ENCODE assay signal across 10 cellular contexts in genomic region chr2:55102056-55102812, GRCh38. TPM values are rescaled to one million over a fixed set of nuclear protein-coding genes. Genes with fewer than 3 reads are reported as not detected.
A peak's percentile ranks its signal among the peaks of the same experiment; 100 is the strongest.
DNase-seq lines count a peak whose midpoint lies in the region; ATAC-seq, FAIRE-seq and TF ChIP-seq lines count a peak whose summit lies in the region.
"Had no signal": no experiment of that assay in that cellular context is flagged by ENCODE, and none has a peak within 500 bp of the region (broad histone marks: within the 10 kb centered on the region; RNA-seq: fewer than 3 reads in every experiment).

No MANE protein-coding gene starts in this region.

- in situ Hi-C loops in GM23248 (cut with MboI): no loop called here

- H4K20me1 ChIP-seq in GM23248 (ENCODE audit: insufficient read depth) (no peaks in the 10 kb centered on the region), SK-N-SH (ENCODE audit: insufficient read depth) (no peaks in the 10 kb centered on the region)

- H3K9ac ChIP-seq in GM23248: peak overlapping the region; percentile 73
- peak overlapping the region; percentile 57; the same call in 1 of the 2 replicates for H3K9ac ChIP-seq in SK-N-SH

- TF ChIP-seq CTCF in SK-N-SH (IDR thresholded peaks at IDR 0.05) (no peak), fibroblast of villous mesenchyme (IDR thresholded peaks at IDR 0.05; ENCODE audit: insufficient read depth, low read depth, low read length) (no peak)

- WGBS in GM23248 (ENCODE audit: low coverage in 1 of 2, low lambda C conversion rate in 2 of 2, missing lambda C conversion rate in 2 of 2), 2 experiments: 24 to 31% methylated on average over 4 of the region's 4 CpGs
- WGBS in SK-N-SH (ENCODE audit: low lambda C conversion rate): 47% methylated on average over 4 of the region's 4 CpGs
- 77 to 88% (median 79%) methylated on average over 4 of the region's 4 CpGs for WGBS in small intestine, 3 donors

- no peak for ATAC-seq in HG03039 (IDR thresholded peaks at IDR 0.05; ENCODE audit: unreplicated experiment)
- ATAC-seq: activated CD8-positive, alpha-beta T cell treated with anti-CD3 and anti-CD28 coated beads for 36 hours had no signal

- CTCF ChIA-PET in SK-N-SH (lab: Yijun Ruan, JAX): interaction anchor here (1.3 kb wide), 1 partner anchor 66 kb away, joined by 3 read pairs; no protein-coding TSS in a partner anchor

- POLR2A ChIA-PET in SK-N-SH (lab: Yijun Ruan, JAX): no interaction called here

- H3K9me3 ChIP-seq in GM23248 (ENCODE audit: low read depth): no peaks in the 10 kb centered on the region
- H3K9me3 ChIP-seq in SK-N-SH: no peaks in the 10 kb centered on the region
- H3K9me3 ChIP-seq in small intestine (ENCODE audit: control insufficient read depth, low read depth): no peaks in the 10 kb centered on the region

- DNase-seq in GM23248 (peak; percentile 83), SK-N-SH (no peak), fibroblast of villous mesenchyme (ENCODE audit: low read depth) (peak; percentile 90), superior temporal gyrus (ENCODE audit: extremely low spot score) (peak; percentile 17), inferior parietal cortex (ENCODE audit: extremely low spot score) (no peak), cerebellum (ENCODE audit: low spot score) (no peak), small intestine (no peak)
- DNase-seq: activated CD8-positive, alpha-beta T cell treated with anti-CD3 and anti-CD28 coated beads for 36 hours; NCI-H2081 treated with DMSO at 0.1 percent for 48 hours had no signal

- H3K27me3 ChIP-seq in GM23248 (replicated peaks; ENCODE audit: insufficient read depth): no peaks in the 10 kb centered on the region
- H3K27me3 ChIP-seq in SK-N-SH (ENCODE audit: insufficient read depth): no peaks in the 10 kb centered on the region
- no peaks in the 10 kb centered on the region for H3K27me3 ChIP-seq in small intestine (ENCODE audit: control insufficient read depth in 2 of 2, insufficient read depth in 2 of 2, low read length in 2 of 2)

- H3K27ac ChIP-seq in GM23248 (peak overlapping the region; percentile 96), SK-N-SH (ENCODE audit: low read depth in 2 of 2, low read length in 1 of 2) (peak overlapping the region; percentile 85 to 90; a peak in 3 of 4 replicates), small intestine (ENCODE audit: low read depth in 1 of 2, low read length in 1 of 2) (peak overlapping the region in 1 of 2 donors; percentile 81)

- H3K9me2 ChIP-seq in GM23248 (ENCODE audit: insufficient read depth) (no peaks in the 10 kb centered on the region), SK-N-SH (no peaks in the 10 kb centered on the region)

- H3K4me3 ChIP-seq in GM23248 (peak overlapping the region; percentile 27), SK-N-SH (ENCODE audit: low read depth in 2 of 2, low read length in 1 of 2) (no peak overlapping the region), fibroblast of villous mesenchyme (ENCODE audit: low read depth, low read length) (no peak overlapping the region), small intestine (ENCODE audit: low read depth in 1 of 2, low read length in 2 of 2) (no peak overlapping the region)

- H3K4me2 ChIP-seq in GM23248 (ENCODE audit: unreplicated experiment): peak overlapping the region; percentile 64
- H3K4me2 ChIP-seq in SK-N-SH: peak overlapping the region; percentile 45

- no peak for TF ChIP-seq RAD21 in SK-N-SH (IDR thresholded peaks at IDR 0.05; ENCODE audit: low read length)

- no peaks in the 10 kb centered on the region for H3K36me3 ChIP-seq in GM23248 (ENCODE audit: low read depth)
- H3K36me3 ChIP-seq in SK-N-SH (replicated peaks in 1 of 2; ENCODE audit: control insufficient read depth in 1 of 2, insufficient read depth in 2 of 2, low read length in 1 of 2): no peaks in the 10 kb centered on the region
- H3K36me3 ChIP-seq in small intestine (ENCODE audit: control insufficient read depth in 2 of 2, insufficient read depth in 2 of 2, low read length in 2 of 2): no peaks in the 10 kb centered on the region

- peaks cover 80% of the 10 kb centered on the region for H3K4me1 ChIP-seq in GM23248 (ENCODE audit: insufficient read depth)
- H3K4me1 ChIP-seq in SK-N-SH (ENCODE audit: control insufficient read depth in 1 of 2, insufficient read depth in 2 of 2, low read depth in 1 of 2, low read length in 1 of 2): peaks cover 12 to 65% of the 10 kb centered on the region in 2 experiments; a peak in 3 of 4 replicates
- H3K4me1 ChIP-seq in small intestine (ENCODE audit: control insufficient read depth in 2 of 2, insufficient read depth in 1 of 2, low read depth in 1 of 2, low read length in 1 of 2): peaks cover 0 to 5% of the 10 kb centered on the region in 2 donors

- FAIRE-seq in small intestine (lab: Jason Lieb, UNC): no peak

- TF ChIP-seq EP300 in SK-N-SH (IDR thresholded peaks at IDR 0.05; ENCODE audit: borderline replicate concordance in 1 of 2, low read depth in 1 of 2, low read length in 1 of 2): peak in 1 of 2 experiments; percentile 88; a peak in 2 of 4 replicates

- H2AFZ ChIP-seq in GM23248 (peak overlapping the region; percentile 49), SK-N-SH (ENCODE audit: low read depth) (no peak overlapping the region; the same call in 1 of the 2 replicates)

- H3F3A ChIP-seq in GM23248 (ENCODE audit: insufficient read depth): peaks cover 62% of the 10 kb centered on the region
- peaks cover 63% of the 10 kb centered on the region for H3F3A ChIP-seq in SK-N-SH (replicated peaks; ENCODE audit: insufficient read depth)

- H3K79me2 ChIP-seq in GM23248 (ENCODE audit: insufficient read depth) (no peaks in the 10 kb centered on the region), SK-N-SH (ENCODE audit: insufficient read depth) (no peaks in the 10 kb centered on the region; the same call in 1 of the 2 replicates)

TF ChIP-seq in SK-N-SH, 30 proteins besides CTCF, POLR2A, EP300 and RAD21:
- TF ChIP-seq GATA2 (CRISPR knock-in tag; IDR thresholded peaks at IDR 0.05): no peak
- no peak for TF ChIP-seq SIN3A (IDR thresholded peaks at IDR 0.05; ENCODE audit: borderline replicate concordance, low read depth, low read length)
- TF ChIP-seq RCOR1 (IDR thresholded peaks at IDR 0.05; ENCODE audit: low read length): no peak
- peak; percentile 73 for TF ChIP-seq PBX3 (IDR thresholded peaks at IDR 0.05)
- TF ChIP-seq RXRA (IDR thresholded peaks at IDR 0.05; ENCODE audit: borderline replicate concordance, low read depth): peak; percentile 40; the same call in 1 of the 2 replicates
- TF ChIP-seq TCF12 (IDR thresholded peaks at IDR 0.05): peak; percentile 89
- no peak for TF ChIP-seq SMC3 (IDR thresholded peaks at IDR 0.05; ENCODE audit: low read depth, low read length)
- TF ChIP-seq FOSL2 (IDR thresholded peaks at IDR 0.05; ENCODE audit: borderline replicate concordance, low read depth): peak; percentile 79
- no peak for TF ChIP-seq ELF1 (IDR thresholded peaks at IDR 0.05)
- TF ChIP-seq YY1 (IDR thresholded peaks at IDR 0.05; ENCODE audit: low read depth): no peak
- peak; percentile 28; the same call in 1 of the 2 replicates for TF ChIP-seq TAF1 (IDR thresholded peaks at IDR 0.05; ENCODE audit: borderline replicate concordance, low read depth, low read length)
- no peak for TF ChIP-seq ZBTB33 (IDR thresholded peaks at IDR 0.05; ENCODE audit: borderline replicate concordance, low read depth)
- TF ChIP-seq MAX (IDR thresholded peaks at IDR 0.05; ENCODE audit: low read depth): peak; percentile 10; the same call in 1 of the 2 replicates
- TF ChIP-seq TEAD4 (IDR thresholded peaks at IDR 0.05; ENCODE audit: borderline replicate concordance, insufficient read depth): peak; percentile 75
- peak; percentile 46; the same call in 1 of the 2 replicates for TF ChIP-seq NFIC (IDR thresholded peaks at IDR 0.05; ENCODE audit: borderline replicate concordance)
- peak; percentile 58 for TF ChIP-seq MEF2A (IDR thresholded peaks at IDR 0.05; ENCODE audit: borderline replicate concordance, low read depth)
- peak; percentile 27; the same call in 1 of the 2 replicates for TF ChIP-seq FOXM1 (IDR thresholded peaks at IDR 0.05; ENCODE audit: low read depth)
- peak; percentile 86 for TF ChIP-seq JUND (IDR thresholded peaks at IDR 0.05)

RNA-seq across cellular contexts. Expression of gene RTN4, which starts 52.0 kb away (rescaled TPM):
- 390 and 425 TPM in 2 replicates for total RNA-seq in GM23248 (2014; rRNA removed; shearing (Covaris generic))
- polyA plus RNA-seq in GM23248 (2016; fragmentation: Nextera tagmentation; extraction: Ambion mirVana): 357 and 361 TPM in 2 replicates
- polyA plus RNA-seq in SK-N-SH (2012; rRNA removed): 225 and 315 TPM in 2 replicates
- 554 and 729 TPM in 2 replicates for polyA plus RNA-seq in SK-N-SH (2012; cell fraction: cytosol; rRNA removed)
- 502 and 652 TPM in 2 replicates for polyA plus RNA-seq in SK-N-SH (2012; cell fraction: nucleus; rRNA removed)
- total RNA-seq in fibroblast of villous mesenchyme: 262 and 280 TPM in 2 replicates
- total RNA-seq in cerebellum: 362 TPM
- 100 to 1,000 TPM in 2 of 3 donors, 10 to 100 TPM in 1; 98.1 to 163 (median 152) TPM for polyA plus RNA-seq in small intestine

Comparison
In these comparisons a context has a peak if more than half of its experiments do, and no peak if none do; other contexts are left out.
1. DNase-seq: peak in GM23248 (single experiment), fibroblast of villous mesenchyme (single experiment) and superior temporal gyrus (single experiment); none in SK-N-SH (single experiment), inferior parietal cortex (single experiment), cerebellum (single experiment) and small intestine (single experiment).